ENCODE assay signal across 8 cellular contexts in the genomic region with DNA sequence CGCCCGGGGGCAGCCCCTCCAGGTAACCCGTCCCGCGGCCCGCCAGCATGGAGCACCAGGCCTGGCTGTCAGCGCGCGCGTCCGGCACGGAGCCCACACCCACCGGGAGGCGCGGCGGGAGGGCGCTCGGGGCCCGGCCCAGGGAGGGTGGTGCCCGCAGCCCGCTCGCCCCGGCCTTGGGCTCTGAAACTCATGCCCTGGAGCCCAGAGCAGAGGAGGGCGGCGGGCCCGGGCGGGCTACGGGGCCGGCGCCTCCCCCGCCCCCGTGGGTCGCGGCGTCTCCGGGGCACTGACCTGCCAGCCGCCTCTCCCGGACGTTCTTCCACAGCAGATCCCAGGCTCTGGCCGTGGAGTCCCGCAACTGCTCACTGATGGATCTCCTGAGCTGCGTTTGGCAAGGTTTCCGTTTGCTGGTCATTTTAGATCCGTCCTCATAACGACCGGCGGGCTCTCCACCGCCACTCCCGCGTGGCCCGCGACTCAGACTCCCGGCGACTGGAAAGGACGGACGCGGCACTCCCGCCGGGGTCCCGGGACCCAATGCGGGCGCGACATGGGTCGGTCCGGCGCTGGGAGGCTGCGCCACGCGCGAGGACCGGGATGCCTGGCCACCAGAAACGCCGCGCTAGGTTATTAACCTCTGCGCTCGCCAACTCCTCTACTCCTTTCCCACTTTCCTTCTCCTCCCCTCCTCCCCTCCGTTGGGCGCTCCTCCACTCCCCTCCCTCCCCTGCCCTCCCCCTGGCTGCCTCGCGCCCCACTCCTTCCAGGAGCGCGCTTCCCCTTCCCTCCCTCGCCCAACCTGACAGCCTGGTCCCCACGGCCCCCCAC.
A peak's percentile ranks its signal among the peaks of the same experiment; 100 is the strongest.
DNase-seq lines count a peak whose midpoint lies in the region; TF ChIP-seq lines count a peak whose summit lies in the region.

No MANE protein-coding gene starts in this region.

- TF ChIP-seq POLR2A in erythroblast (IDR thresholded peaks at IDR 0.05; ENCODE audit: low read length) (no peak), uterus (IDR thresholded peaks at IDR 0.05) (peak in 1 of 2 donors; percentile 20)

- no peak for TF ChIP-seq CTCF in uterus (IDR thresholded peaks at IDR 0.05)

- H3K4me3 ChIP-seq in uterus = peak overlapping the region; percentile 81 to 88

- H3K9me3 ChIP-seq in uterus = no peaks in the 10 kb centered on the region

- H3K27me3 ChIP-seq in uterus = no peaks in the 10 kb centered on the region

- no peaks in the 10 kb centered on the region for H3K4me1 ChIP-seq in uterus

- intact Hi-C loops in uterus (cut with DNase I; ENCODE audit: low total_unique reads) = loop anchor here (5.0 kb wide), 1 partner anchor 192 kb away; no protein-coding TSS in a partner anchor

- no peaks in the 10 kb centered on the region for H3K36me3 ChIP-seq in uterus

- DNase-seq in AG08396 (ENCODE audit: low spot score) (peak; percentile 68), LoVo (ENCODE audit: low spot score) (peak; percentile 38), erythroblast (lab: John Stamatoyannopoulos, UW) (peak; percentile 36 to 42), mucosa of gallbladder (ENCODE audit: low spot score) (peak; percentile 44), uterus (peak; percentile 69 to 70), HPDE6-E6E7 (ENCODE audit: extremely low spot score) (no peak), superior temporal gyrus (ENCODE audit: extremely low spot score) (no peak)
- DNase-seq in stimulated activated naive CD4-positive, alpha-beta T cell treated with Interleukin-2 at 50 U/mL for 16 hours (lab: John Stamatoyannopoulos, UW) = no peak

- H3K27ac ChIP-seq in uterus = peak overlapping the region; percentile 94 to 95

Comparison
In these comparisons a context has a peak if more than half of its experiments do, and no peak if none do; other contexts are left out.
1. DNase-seq: peak in AG08396 (single experiment), LoVo (single experiment), erythroblast (2 of 2), mucosa of gallbladder (single experiment) and uterus (2 of 2); none in HPDE6-E6E7 (single experiment), superior temporal gyrus (single experiment) and stimulated activated naive CD4-positive, alpha-beta T cell treated with Interleukin-2 at 50 U/mL for 16 hours (single experiment).